In the genomic region with DNA sequence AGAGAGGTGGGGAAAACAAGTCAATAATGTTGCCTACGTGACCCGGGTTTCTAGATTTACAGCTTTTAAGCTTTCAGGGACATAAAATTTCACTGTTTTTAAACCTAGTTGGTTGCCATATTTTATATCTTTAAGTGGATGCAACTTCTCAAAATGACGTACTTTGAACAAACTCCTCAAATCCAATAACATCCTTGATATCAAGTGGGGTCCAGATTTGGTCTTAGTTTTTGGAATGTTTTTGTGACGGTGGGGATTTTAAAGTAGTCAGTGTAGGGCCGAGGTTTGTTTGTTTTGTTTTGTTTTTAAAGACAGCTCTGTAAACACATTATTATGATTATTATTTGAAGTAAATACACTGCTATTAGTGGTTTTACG, we compare ENCODE assay signal across 8 cellular contexts. TPM values are rescaled to one million over a fixed set of nuclear protein-coding genes. Genes with fewer than 3 reads are reported as not detected.
DNase-seq lines count a peak whose midpoint lies in the region; ATAC-seq and TF ChIP-seq lines count a peak whose summit lies in the region.

No MANE protein-coding gene starts in this region.

- WGBS in sigmoid colon, 2 donors: 4 to 14% methylated on average over 6 of the region's 6 CpGs

- DNase-seq in PC-3: peak; percentile 34
- no peak for DNase-seq in epithelial cell of prostate (ENCODE audit: low read depth, low spot score)
- DNase-seq in sigmoid colon: no peak
- no peak for DNase-seq in effector CD4-positive, alpha-beta T cell
- DNase-seq in KBM-7: no peak
- no peak for DNase-seq in NCI-H1436 (lab: John Stamatoyannopoulos, UW)

- peak overlapping the region; percentile 95 for H3K4me2 ChIP-seq in PC-3 (ENCODE audit: low read length)

- peak overlapping the region; percentile 67 for H2AFZ ChIP-seq in PC-3 (ENCODE audit: low read length)

- H3K36me3 ChIP-seq in PC-3 (ENCODE audit: low read depth, low read length) (no peaks in the 10 kb centered on the region), sigmoid colon (no peaks in the 10 kb centered on the region)

- H3F3A ChIP-seq in PC-3 (ENCODE audit: low read length, unreplicated experiment): no peaks in the 10 kb centered on the region

- CTCF ChIA-PET in PC-3 (lab: Charles Lee): interaction anchor here (0.7 to 1.0 kb wide), 2 partner anchors 10 to 118 kb away, joined by 3 read pairs; no protein-coding TSS in a partner anchor

- peak overlapping the region; percentile 84 for H3K27ac ChIP-seq in PC-3 (ENCODE audit: low read length)
- peak overlapping the region; percentile 71 for H3K27ac ChIP-seq in epithelial cell of prostate
- H3K27ac ChIP-seq in sigmoid colon: peak overlapping the region; percentile 91 to 98 (median 96)

- in situ Hi-C loops in KBM-7 (cut with MboI; ENCODE audit: low pct_unique_long_range_greater_than_20kb, low sequenced_read_pairs): no loop called here

- H3K9me2 ChIP-seq in PC-3 (replicated peaks; ENCODE audit: low read length): no peaks in the 10 kb centered on the region

- intact Hi-C loops in PC-3 (cut with micrococcal nuclease): loop anchor here (1.0 kb wide), 1 partner anchor 10 kb away; the partner anchor contains the start of gene FAF1
- intact Hi-C loops in sigmoid colon (cut with DNase I): loop anchor here (10.0 kb wide), 1 partner anchor 544 kb away; the partner anchor contains the start of gene EPS15

- BruUV-seq in PC-3 (replicated peaks; lab: Mats Ljungman, UMichigan): TSS peak; percentile 80

- H3K27me3 ChIP-seq in PC-3 (ENCODE audit: low read length): no peaks in the 10 kb centered on the region
- no peaks in the 10 kb centered on the region for H3K27me3 ChIP-seq in sigmoid colon

- peaks cover 86% of the 10 kb centered on the region for H3K79me2 ChIP-seq in PC-3 (ENCODE audit: low read length)

- TF ChIP-seq POLR2A in sigmoid colon (IDR thresholded peaks at IDR 0.05): no peak

- H3K9ac ChIP-seq in PC-3 (ENCODE audit: low read length): peak overlapping the region; percentile 93

- peak overlapping the region; percentile 69 for H3K4me3 ChIP-seq in GM12875 (ENCODE audit: low read depth, low read length)
- H3K4me3 ChIP-seq in PC-3 (ENCODE audit: low read length): peak overlapping the region; percentile 93
- peak overlapping the region; percentile 56 to 81 (median 73) for H3K4me3 ChIP-seq in sigmoid colon

- H4K20me1 ChIP-seq in PC-3 (ENCODE audit: low read length): no peaks in the 10 kb centered on the region; the same call in 1 of the 2 replicates

- H3K4me1 ChIP-seq in PC-3 (ENCODE audit: insufficient read depth, low read length) (peaks cover 31% of the 10 kb centered on the region), sigmoid colon (peaks cover 0 to 24% (median 13%) of the 10 kb centered on the region in 4 donors)

- no peaks in the 10 kb centered on the region for H3K9me3 ChIP-seq in PC-3 (ENCODE audit: low read length)
- H3K9me3 ChIP-seq in sigmoid colon: no peaks in the 10 kb centered on the region

- TF ChIP-seq EP300 in sigmoid colon (IDR thresholded peaks at IDR 0.05): no peak

- TF ChIP-seq CTCF in GM12875 (IDR thresholded peaks at IDR 0.05; ENCODE audit: borderline replicate concordance, insufficient read depth, low read depth, low read length) (no peak), PC-3 (conservative IDR thresholded peaks at IDR 0.05; ENCODE audit: low read depth, low read length) (no peak), sigmoid colon (IDR thresholded peaks at IDR 0.05) (no peak)

- ATAC-seq in PC-3: no peak
- ATAC-seq in GM18873 (IDR thresholded peaks at IDR 0.05; ENCODE audit: low FRiP score, unreplicated experiment): no peak

- POLR2A ChIA-PET in PC-3 (lab: Charles Lee; ENCODE audit: unreplicated experiment): interaction anchor here (0.6 to 2.3 kb wide), 3 partner anchors 8 to 221 kb away, joined by 3 to 9 read pairs (median 4); no protein-coding TSS in a partner anchor

RNA-seq across cellular contexts. Expression of gene CDKN2C, which starts 0.5 kb away (rescaled TPM):
- total RNA-seq in PC-3 (2014; rRNA removed) (49.2 and 60.0 TPM in 2 replicates), sigmoid colon (10 to 100 TPM; 25.8 to 31.7 (median 29.6) TPM)
- polyA plus RNA-seq in sigmoid colon: 10 to 100 TPM; 10.9 to 13.5 (median 12.0) TPM

RNA-seq across cellular contexts. Expression of gene FAF1, which starts 10.4 kb away (rescaled TPM):
- total RNA-seq in PC-3 (2014; rRNA removed) (12.7 and 14.7 TPM in 2 replicates), sigmoid colon (10 to 100 TPM; 53.9 to 59.3 (median 55.6) TPM)
- polyA plus RNA-seq in sigmoid colon: 10 to 100 TPM; 27.5 to 39.0 (median 31.0) TPM
